1 cellular context compared by ENCODE assay signal in genomic region chr11:925158-925495, GRCh38.
TF ChIP-seq lines count a peak whose summit lies in the region.

No MANE protein-coding gene starts in this region.

TF ChIP-seq in HEK293, 187 proteins besides CTCF, POLR2A, EP300 and RAD21 (continued from another document):
- no peak for TF ChIP-seq ZNF610 (tag by site-specific recombination; IDR thresholded peaks at IDR 0.05; ENCODE audit: borderline replicate concordance)
- no peak for TF ChIP-seq KLF1 (tag by site-specific recombination; IDR thresholded peaks at IDR 0.05)
- no peak for TF ChIP-seq KLF10 (tag by site-specific recombination; IDR thresholded peaks at IDR 0.05)
- no peak for TF ChIP-seq ZBTB44 (tag by site-specific recombination; IDR thresholded peaks at IDR 0.05)
- no peak for TF ChIP-seq ZNF335 (tag by site-specific recombination; conservative IDR thresholded peaks at IDR 0.05)
- no peak for TF ChIP-seq ZNF501 (tag by site-specific recombination; IDR thresholded peaks at IDR 0.05)
- TF ChIP-seq ZNF629 (tag by site-specific recombination; IDR thresholded peaks at IDR 0.05), result no peak
- TF ChIP-seq ZNF76 (tag by site-specific recombination; IDR thresholded peaks at IDR 0.05; ENCODE audit: borderline replicate concordance, low read depth), result no peak
- TF ChIP-seq ZNF214 (tag by site-specific recombination; IDR thresholded peaks at IDR 0.05; ENCODE audit: borderline replicate concordance), result no peak
- no peak for TF ChIP-seq ZNF549 (tag by site-specific recombination; IDR thresholded peaks at IDR 0.05)
- TF ChIP-seq ZNF510 (tag by site-specific recombination; IDR thresholded peaks at IDR 0.05; ENCODE audit: insufficient replicate concordance), result no peak
